In the genomic region with DNA sequence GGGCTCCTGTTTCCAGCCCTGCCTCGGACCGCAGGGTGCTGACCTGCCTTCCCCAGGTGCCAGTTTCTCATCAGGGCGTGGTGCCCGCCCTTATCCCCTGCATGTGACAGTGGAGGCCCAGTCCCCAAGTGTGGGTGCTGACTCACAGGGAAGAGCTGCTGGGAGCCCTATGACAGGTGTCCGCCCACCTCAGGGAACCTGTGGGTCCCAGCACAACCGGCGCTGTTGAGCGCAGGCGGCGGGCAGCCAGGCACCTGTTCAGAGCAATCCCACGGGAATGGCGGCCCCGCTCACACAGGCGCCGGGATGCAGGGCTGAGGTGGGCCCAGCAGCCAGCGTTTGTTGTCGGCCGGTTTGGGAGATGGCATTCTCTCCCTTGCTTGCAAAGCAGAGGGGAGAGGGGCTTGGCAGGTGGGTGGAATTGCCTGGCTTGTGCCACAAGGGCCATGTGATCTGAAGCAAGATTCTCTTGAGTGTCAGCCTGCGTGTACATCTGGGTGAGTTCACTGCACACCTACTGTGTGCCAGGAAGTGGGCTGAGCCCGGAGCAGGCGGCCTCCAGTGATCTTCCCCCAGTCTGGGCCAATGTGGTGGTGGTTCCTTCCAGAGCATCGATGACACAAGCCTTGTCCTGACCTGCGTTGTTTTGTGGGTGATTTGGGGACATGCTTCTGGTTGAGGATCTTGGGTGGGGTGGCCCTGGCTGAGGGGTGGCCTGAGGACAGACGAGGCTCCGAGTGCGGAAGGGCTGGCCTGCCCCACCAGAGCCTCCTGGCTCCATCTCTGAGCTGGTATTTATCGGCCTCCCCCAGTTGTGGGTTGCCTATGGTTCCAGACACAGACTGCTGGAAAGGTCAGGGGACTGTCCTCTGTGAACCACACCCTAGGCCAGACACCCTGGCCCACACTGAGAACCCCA, we compare ENCODE assay signal across 11 cellular contexts. TPM values are rescaled to one million over a fixed set of nuclear protein-coding genes. Genes with fewer than 3 reads are reported as not detected.
DNase-seq lines count a peak whose midpoint lies in the region; ATAC-seq and TF ChIP-seq lines count a peak whose summit lies in the region.
"Had no signal": no experiment of that assay in that cellular context is flagged by ENCODE, and none has a peak within 500 bp of the region (broad histone marks: within the 10 kb centered on the region; RNA-seq: fewer than 3 reads in every experiment).

No MANE protein-coding gene starts in this region.

- no peak for ATAC-seq in HG03139 (IDR thresholded peaks at IDR 0.05; ENCODE audit: unreplicated experiment)
- ATAC-seq: sciatic nerve had no signal

- peaks cover 1% of the 10 kb centered on the region for H3K27me3 Mint-ChIP-seq in dendritic cell treated with granulocyte-macrophage colony-stimulating factor and Interleukin-4, amounts not matched to agents 40 ng/mL and 50 ng/mL, for 4 days
- peaks cover 9% of the 10 kb centered on the region for H3K27me3 Mint-ChIP-seq in nephron progenitor cell (ENCODE audit: low read depth, poor library complexity)

- H3K9me3 Mint-ChIP-seq in dendritic cell treated with granulocyte-macrophage colony-stimulating factor and Interleukin-4, amounts not matched to agents 40 ng/mL and 50 ng/mL, for 4 days = no peaks in the 10 kb centered on the region
- H3K9me3 Mint-ChIP-seq in nephron progenitor cell = no peaks in the 10 kb centered on the region

- no peak overlapping the region for H3K4me2 ChIP-seq in mesendoderm (ENCODE audit: low read length)

- no peaks in the 10 kb centered on the region for H3K79me2 ChIP-seq in mesendoderm (ENCODE audit: control insufficient read depth, insufficient read depth, low read length)

- peaks cover 46% of the 10 kb centered on the region for H3K36me3 Mint-ChIP-seq in dendritic cell treated with granulocyte-macrophage colony-stimulating factor and Interleukin-4, amounts not matched to agents 40 ng/mL and 50 ng/mL, for 4 days (ENCODE audit: low read depth)
- no peaks in the 10 kb centered on the region for H3K36me3 Mint-ChIP-seq in nephron progenitor cell (ENCODE audit: low read depth)

- peak overlapping the region; percentile 84 for H3K4me3 Mint-ChIP-seq in dendritic cell treated with granulocyte-macrophage colony-stimulating factor and Interleukin-4, amounts not matched to agents 40 ng/mL and 50 ng/mL, for 4 days
- peak overlapping the region; percentile 20 for H3K4me3 Mint-ChIP-seq in nephron progenitor cell

- no peak overlapping the region for H2AK5ac ChIP-seq in mesendoderm (ENCODE audit: low read length)

- H3K36me3 ChIP-seq in A673 (ENCODE audit: insufficient read depth, low read length, poor library complexity, severe bottlenecking) (no peaks in the 10 kb centered on the region), mesendoderm (ENCODE audit: control insufficient read depth, insufficient read depth, low read length) (no peaks in the 10 kb centered on the region)

- H3K4me1 ChIP-seq in A673 (ENCODE audit: insufficient read depth, low read length, poor library complexity, severe bottlenecking) = peaks cover 17% of the 10 kb centered on the region
- H3K4me1 ChIP-seq in mesendoderm (ENCODE audit: control insufficient read depth, low read depth, low read length) = peaks cover 3% of the 10 kb centered on the region

- CTCF ChIA-PET in A673 (lab: Charles Lee) = no interaction called here

- no peak overlapping the region for H2BK5ac ChIP-seq in mesendoderm (ENCODE audit: low read length)

- intact Hi-C loops in A673 (cut with micrococcal nuclease; ENCODE audit: unreplicated experiment) = loop anchor here (2.0 kb wide), 1 partner anchor 45 kb away; no protein-coding TSS in a partner anchor
- intact Hi-C loops in dendritic cell treated with granulocyte-macrophage colony-stimulating factor and Interleukin-4, amounts not matched to agents 40 ng/mL and 50 ng/mL, for 4 days (cut with micrococcal nuclease) = loop anchor here (5.0 kb wide), 1 partner anchor 67 kb away; a partner anchor contains a TSS

- no peak overlapping the region for H3K23ac ChIP-seq in mesendoderm (ENCODE audit: low read length)

- no peak overlapping the region for H4K8ac ChIP-seq in mesendoderm (ENCODE audit: low read depth, low read length)

- WGBS in mesendoderm (ENCODE audit: extremely low coverage, insufficient coverage, low lambda C conversion rate) = no CpG with 5 or more reads among the region's 27 CpGs

- H2BK15ac ChIP-seq in mesendoderm (replicated peaks; ENCODE audit: low read depth) = no peak overlapping the region

- peak overlapping the region; percentile 82 for H3K27ac Mint-ChIP-seq in dendritic cell treated with granulocyte-macrophage colony-stimulating factor and Interleukin-4, amounts not matched to agents 40 ng/mL and 50 ng/mL, for 4 days
- no peak overlapping the region for H3K27ac Mint-ChIP-seq in nephron progenitor cell

- peaks cover 5% of the 10 kb centered on the region for H3K79me1 ChIP-seq in mesendoderm (ENCODE audit: low read length)

- H2BK120ac ChIP-seq in mesendoderm (ENCODE audit: low read depth, low read length) = no peak overlapping the region

- no peak overlapping the region for H4K5ac ChIP-seq in mesendoderm (ENCODE audit: low read length)

- H3K9ac ChIP-seq in mesendoderm (ENCODE audit: low read length) = no peak overlapping the region

- POLR2A ChIA-PET in A673 (lab: Charles Lee; ENCODE audit: low non-redundant PET) = no interaction called here

- H3K4me3 ChIP-seq in A673 (ENCODE audit: low read depth, low read length, poor library complexity, severe bottlenecking) (no peak overlapping the region), mesendoderm (ENCODE audit: low read length) (no peak overlapping the region)

- DNase-seq in A673 (ENCODE audit: low spot score) (no peak), HT-29 (ENCODE audit: low spot score) (peak; percentile 66), nephron progenitor cell (no peak), mesendoderm (no peak), NCI-H446 (lab: John Stamatoyannopoulos, UW) (no peak), NOMO-1 (lab: John Stamatoyannopoulos, UW; ENCODE audit: unreplicated experiment in 2 of 2) (no peak)
- DNase-seq: activated T-cell treated with anti-CD3 and anti-CD28 coated beads for 4 hours, T-helper 9 cell had no signal

- no peak overlapping the region for H3K4ac ChIP-seq in mesendoderm (ENCODE audit: low read depth, low read length)

- BruUV-seq in A673 (replicated peaks; lab: Mats Ljungman, UMichigan) = TSS peak; percentile 11

- no peak overlapping the region for H3K27ac ChIP-seq in A673 (ENCODE audit: low read depth, low read length, poor library complexity, severe bottlenecking)
- no peak overlapping the region for H3K27ac ChIP-seq in mesendoderm (ENCODE audit: low read depth, low read length)

- no peaks in the 10 kb centered on the region for H3K9me3 ChIP-seq in A673 (ENCODE audit: low read depth, low read length, poor library complexity, severe bottlenecking)

- H3K27me3 ChIP-seq in A673 (replicated peaks; ENCODE audit: insufficient read depth, low read depth, low read length, poor library complexity) (no peaks in the 10 kb centered on the region), mesendoderm (ENCODE audit: insufficient read depth, low read length, poor library complexity) (no peaks in the 10 kb centered on the region)

- no peak overlapping the region for H3K56ac ChIP-seq in mesendoderm (ENCODE audit: low read length)

- TF ChIP-seq CTCF in A673 (conservative IDR thresholded peaks at IDR 0.05; ENCODE audit: low read depth, low read length) = no peak
- TF ChIP-seq CTCF in nephron progenitor cell (IDR thresholded peaks at IDR 0.05) = no peak

- H3K4me1 Mint-ChIP-seq in dendritic cell treated with granulocyte-macrophage colony-stimulating factor and Interleukin-4, amounts not matched to agents 40 ng/mL and 50 ng/mL, for 4 days (ENCODE audit: low read depth) = peaks cover 64% of the 10 kb centered on the region
- peaks cover 19% of the 10 kb centered on the region for H3K4me1 Mint-ChIP-seq in nephron progenitor cell

- no peak overlapping the region for H3K18ac ChIP-seq in mesendoderm (ENCODE audit: low read length)

RNA-seq across cellular contexts. Expression of a gene that starts 2.4 kb away (rescaled TPM):
- 18.6 and 21.2 TPM in 2 replicates for total RNA-seq in A673 (2021)
- 73.4 and 79.9 TPM in 2 replicates for total RNA-seq in HT-29 (2014; rRNA removed; shearing (Covaris generic))
- polyA plus RNA-seq in mesendoderm (2013, experiment 1 of 2) = 4.0 TPM
- 3.9 TPM for polyA plus RNA-seq in mesendoderm (2013, experiment 2 of 2)
